ENCODE assay signal across 16 cellular contexts in genomic region chr13:26400545-26400944, GRCh38.
DNase-seq lines count a peak whose midpoint lies in the region; ATAC-seq, FAIRE-seq and TF ChIP-seq lines count a peak whose summit lies in the region.
"Had no signal": no experiment of that assay in that cellular context is flagged by ENCODE, and none has a peak within 500 bp of the region (broad histone marks: within the 10 kb centered on the region; RNA-seq: fewer than 3 reads in every experiment).

No MANE protein-coding gene starts in this region.

- DNase-seq in GM12891 (ENCODE audit: insufficient read length, low spot score) = no peak
- no peak for DNase-seq in stimulated activated effector memory CD8-positive, alpha-beta T cell treated with anti-CD3 and anti-CD28 coated beads, Interleukin-12 subunit alpha, Interleukin-12 subunit beta, amount 100 ng/mL, for 72 hours (ENCODE audit: low spot score in 2 of 2)
- no peak for DNase-seq in effector CD4-positive, alpha-beta T cell
- no peak for DNase-seq in effector CD8-positive, alpha-beta T cell (lab: John Stamatoyannopoulos, UW)
- DNase-seq: C1 segment of cervical spinal cord; Calu3; CD4-positive, alpha-beta memory T cell; COR-L47; DMS53; DMS79 treated with DMSO at 0.1 percent for 48 hours; GF-D8; H9 had no signal

- no peaks in the 10 kb centered on the region for H3K27me3 Mint-ChIP-seq in activated T-helper 17 cell treated with anti-CD3 and anti-CD28 coated beads, Interleukin-2, amount 50 U/mL, for 72 hours
- H3K27me3 Mint-ChIP-seq: CD4-positive, alpha-beta memory T cell had no signal

- peak overlapping the region; percentile 83 for H3K27ac ChIP-seq in KMS-11

- peak; percentile 55 for ATAC-seq in activated T-helper 17 cell treated with anti-CD3 and anti-CD28 coated beads, Interleukin-2, amount 50 U/mL, for 72 hours (replicated peaks)
- peak; percentile 52 for ATAC-seq in stimulated activated effector memory CD8-positive, alpha-beta T cell treated with anti-CD3 and anti-CD28 coated beads, Interleukin-12 subunit alpha, Interleukin-12 subunit beta, amount 100 ng/mL, for 72 hours
- ATAC-seq: GM23338, HCT116 had no signal

- H3K9me3 Mint-ChIP-seq in activated T-helper 17 cell treated with anti-CD3 and anti-CD28 coated beads, Interleukin-2, amount 50 U/mL, for 72 hours = no peaks in the 10 kb centered on the region
- no peaks in the 10 kb centered on the region for H3K9me3 Mint-ChIP-seq in stimulated activated effector memory CD8-positive, alpha-beta T cell treated with anti-CD3 and anti-CD28 coated beads, Interleukin-12 subunit alpha, Interleukin-12 subunit beta, amount 100 ng/mL, for 72 hours
- H3K9me3 Mint-ChIP-seq: CD4-positive, alpha-beta memory T cell; GM23338; H9 had no signal

- TF ChIP-seq POLR2A in GM12891 (IDR thresholded peaks at IDR 0.05; ENCODE audit: low read depth, low read length) = no peak

- no peaks in the 10 kb centered on the region for H3K79me2 ChIP-seq in KMS-11 (ENCODE audit: insufficient read depth, low read depth)

- no peaks in the 10 kb centered on the region for H3K36me3 ChIP-seq in KMS-11 (ENCODE audit: insufficient read depth)

- no peaks in the 10 kb centered on the region for H4K20me1 ChIP-seq in KMS-11 (ENCODE audit: insufficient read depth)

- peak overlapping the region; percentile 79 for H3K4me2 ChIP-seq in KMS-11
- H3K4me2 ChIP-seq: GM23338 had no signal

- H3K4me3 ChIP-seq in KMS-11 (IDR thresholded peaks at IDR 0.05; ENCODE audit: insufficient read depth, low read depth, low read length) = no peak overlapping the region
- H3K4me3 ChIP-seq: GM23338 had no signal

- peaks cover 47% of the 10 kb centered on the region for H3K4me1 ChIP-seq in KMS-11 (ENCODE audit: low read depth, poor library complexity, severe bottlenecking)

- peaks cover 73% of the 10 kb centered on the region for H3K36me3 Mint-ChIP-seq in activated T-helper 17 cell treated with anti-CD3 and anti-CD28 coated beads, Interleukin-2, amount 50 U/mL, for 72 hours (ENCODE audit: low read depth)
- H3K36me3 Mint-ChIP-seq in stimulated activated effector memory CD8-positive, alpha-beta T cell treated with anti-CD3 and anti-CD28 coated beads, Interleukin-12 subunit alpha, Interleukin-12 subunit beta, amount 100 ng/mL, for 72 hours = peaks cover 44% of the 10 kb centered on the region

- peak; percentile 26 for FAIRE-seq in GM12891 (lab: Jason Lieb, UNC)

- H3K27me3 ChIP-seq in KMS-11 (ENCODE audit: insufficient read depth, low read depth) = no peaks in the 10 kb centered on the region

- no peaks in the 10 kb centered on the region for H3K4me1 Mint-ChIP-seq in activated T-helper 17 cell treated with anti-CD3 and anti-CD28 coated beads, Interleukin-2, amount 50 U/mL, for 72 hours
- no peaks in the 10 kb centered on the region for H3K4me1 Mint-ChIP-seq in stimulated activated effector memory CD8-positive, alpha-beta T cell treated with anti-CD3 and anti-CD28 coated beads, Interleukin-12 subunit alpha, Interleukin-12 subunit beta, amount 100 ng/mL, for 72 hours
- H3K4me1 Mint-ChIP-seq: CD4-positive, alpha-beta memory T cell; GM23338; H9 had no signal

- H2AFZ ChIP-seq in KMS-11 (ENCODE audit: low read depth) = no peak overlapping the region
- H2AFZ ChIP-seq: GM23338 had no signal

- TF ChIP-seq CTCF in KMS-11 (conservative IDR thresholded peaks at IDR 0.05; ENCODE audit: low read depth, low read length) = no peak

- H3K9ac ChIP-seq in KMS-11 = peak overlapping the region; percentile 51; the same call in 1 of the 2 replicates

- H3K27ac Mint-ChIP-seq in activated T-helper 17 cell treated with anti-CD3 and anti-CD28 coated beads, Interleukin-2, amount 50 U/mL, for 72 hours = no peak overlapping the region
- no peak overlapping the region for H3K27ac Mint-ChIP-seq in stimulated activated effector memory CD8-positive, alpha-beta T cell treated with anti-CD3 and anti-CD28 coated beads, Interleukin-12 subunit alpha, Interleukin-12 subunit beta, amount 100 ng/mL, for 72 hours
- H3K27ac Mint-ChIP-seq: CD4-positive, alpha-beta memory T cell; GM23338; H9 had no signal

- H3K4me3 Mint-ChIP-seq in activated T-helper 17 cell treated with anti-CD3 and anti-CD28 coated beads, Interleukin-2, amount 50 U/mL, for 72 hours = no peak overlapping the region
- H3K4me3 Mint-ChIP-seq in stimulated activated effector memory CD8-positive, alpha-beta T cell treated with anti-CD3 and anti-CD28 coated beads, Interleukin-12 subunit alpha, Interleukin-12 subunit beta, amount 100 ng/mL, for 72 hours = no peak overlapping the region
- H3K4me3 Mint-ChIP-seq: CD4-positive, alpha-beta memory T cell; GM23338; H9 had no signal

TF ChIP-seq in GM12891, 5 proteins besides CTCF, POLR2A, EP300 and RAD21:
- no peak for TF ChIP-seq SPI1 (IDR thresholded peaks at IDR 0.05; ENCODE audit: low read depth, low read length)
- no peak for TF ChIP-seq POU2F2 (IDR thresholded peaks at IDR 0.05; ENCODE audit: low read depth, low read length)
- no peak for TF ChIP-seq TAF1 (IDR thresholded peaks at IDR 0.05; ENCODE audit: low read depth, low read length)
- no peak for TF ChIP-seq POLR2AphosphoS5 (IDR thresholded peaks at IDR 0.05; ENCODE audit: low read depth, low read length)
- no peak for TF ChIP-seq PAX5 (IDR thresholded peaks at IDR 0.05; ENCODE audit: insufficient read depth, low read length, severe bottlenecking)
